Comparison of ENCODE assay signal across 20 cellular contexts in genomic region chr12:121592323-121592722, GRCh38. TPM values are rescaled to one million over a fixed set of nuclear protein-coding genes. Genes with fewer than 3 reads are reported as not detected.
DNase-seq lines count a peak whose midpoint lies in the region; ATAC-seq, FAIRE-seq and TF ChIP-seq lines count a peak whose summit lies in the region.
"Had no signal": no experiment of that assay in that cellular context is flagged by ENCODE, and none has a peak within 500 bp of the region (broad histone marks: within the 10 kb centered on the region; RNA-seq: fewer than 3 reads in every experiment).

No MANE protein-coding gene starts in this region.

- H4K20me1 ChIP-seq in H1 (replicated peaks in 1 of 2; ENCODE audit: control insufficient read depth in 1 of 2, insufficient read depth in 2 of 2, low read length in 2 of 2), result no peaks in the 10 kb centered on the region

- H4K8ac ChIP-seq in H1 (ENCODE audit: extremely low read depth, insufficient read depth, low read length), result no peak overlapping the region

- H3K79me1 ChIP-seq in H1 (ENCODE audit: low read depth, low read length), result no peaks in the 10 kb centered on the region; the same call in 1 of the 2 replicates

- no peak overlapping the region for H4K5ac ChIP-seq in H1 (ENCODE audit: insufficient read length, low read depth, low read length)

- H3K9me3 Mint-ChIP-seq in activated CD4-positive, alpha-beta T cell treated with anti-CD3 and anti-CD28 coated beads for 36 hours (ENCODE audit: low read depth), result no peaks in the 10 kb centered on the region
- H3K9me3 Mint-ChIP-seq in osteocyte (ENCODE audit: unreplicated experiment), result no peaks in the 10 kb centered on the region
- H3K9me3 Mint-ChIP-seq: CD14-positive monocyte; HFFc6; stimulated activated naive CD8-positive, alpha-beta T cell treated with anti-CD3 and anti-CD28 coated beads, Interleukin-15, amount 100 ng/mL, for 72 hours had no signal

- TF ChIP-seq EP300 in H1 (IDR thresholded peaks at IDR 0.05; ENCODE audit: borderline replicate concordance in 1 of 2, low read depth in 2 of 2, low read length in 2 of 2), result no peak

- no peaks in the 10 kb centered on the region for H3K27me3 ChIP-seq in H1 (replicated peaks in 1 of 4; ENCODE audit: control insufficient read depth in 3 of 4, extremely low read depth in 1 of 4, insufficient read depth in 3 of 4, low read length in 3 of 4)
- H3K27me3 ChIP-seq: foreskin keratinocyte, left lung, uterus had no signal

- peaks cover 32% of the 10 kb centered on the region for H3K4me1 Mint-ChIP-seq in activated CD4-positive, alpha-beta T cell treated with anti-CD3 and anti-CD28 coated beads for 36 hours
- H3K4me1 Mint-ChIP-seq in T-helper 17 cell, result peaks cover 23% of the 10 kb centered on the region
- H3K4me1 Mint-ChIP-seq in osteocyte (ENCODE audit: unreplicated experiment), result peaks cover 13% of the 10 kb centered on the region

- H3K27me3 Mint-ChIP-seq in activated CD4-positive, alpha-beta T cell treated with anti-CD3 and anti-CD28 coated beads for 36 hours, result no peaks in the 10 kb centered on the region
- H3K27me3 Mint-ChIP-seq in T-helper 17 cell (no peaks in the 10 kb centered on the region), osteocyte (ENCODE audit: unreplicated experiment) (no peaks in the 10 kb centered on the region)
- H3K27me3 Mint-ChIP-seq: stimulated activated naive CD8-positive, alpha-beta T cell treated with anti-CD3 and anti-CD28 coated beads, Interleukin-15, amount 100 ng/mL, for 72 hours had no signal

- intact Hi-C loops in activated CD4-positive, alpha-beta T cell treated with anti-CD3 and anti-CD28 coated beads for 36 hours (cut with DNase I, micrococcal nuclease), result no loop called here

- no peak overlapping the region for H2BK12ac ChIP-seq in H1 (ENCODE audit: low read depth, low read length)

- no peaks in the 10 kb centered on the region for H3K9me3 ChIP-seq in T-helper 17 cell (ENCODE audit: control insufficient read depth, low read length, poor library complexity, severe bottlenecking)
- H3K9me3 ChIP-seq in H1 (ENCODE audit: insufficient read depth in 2 of 2, low read depth in 1 of 2, low read length in 1 of 2), result no peaks in the 10 kb centered on the region
- H3K9me3 ChIP-seq: left lung, uterus had no signal

- no peak overlapping the region for H2AK5ac ChIP-seq in H1 (ENCODE audit: low read depth, low read length)

- H2BK120ac ChIP-seq in H1 (replicated peaks; ENCODE audit: low read depth, low read length), result no peak overlapping the region

- H3K18ac ChIP-seq in H1 (ENCODE audit: extremely low read depth, low read length), result no peak overlapping the region

- H2AFZ ChIP-seq in H1 (ENCODE audit: low read length), result no peak overlapping the region
- H2AFZ ChIP-seq: PC-9 had no signal

- no peak for ATAC-seq in activated CD4-positive, alpha-beta T cell treated with anti-CD3 and anti-CD28 coated beads for 36 hours
- ATAC-seq in T-helper 17 cell, result no peak
- ATAC-seq: foreskin keratinocyte; left lung; stimulated activated naive CD8-positive, alpha-beta T cell treated with anti-CD3 and anti-CD28 coated beads, Interleukin-15, amount 100 ng/mL, for 72 hours had no signal

- H3K4ac ChIP-seq in H1 (replicated peaks; ENCODE audit: insufficient read length, low read depth, low read length), result no peak overlapping the region

- no peak overlapping the region for H3K4me3 ChIP-seq in H1 (ENCODE audit: extremely low read depth in 1 of 4, insufficient read depth in 2 of 4, low read depth in 3 of 4, low read length in 4 of 4)
- H3K4me3 ChIP-seq: left lung, PC-9, uterus had no signal

- no peak overlapping the region for H3K27ac ChIP-seq in H1 (ENCODE audit: low read depth, low read length)
- H3K27ac ChIP-seq: foreskin keratinocyte, left lung, PC-9, uterus, VCaP had no signal

- POLR2A ChIA-PET in activated CD4-positive, alpha-beta T cell treated with anti-CD3 and anti-CD28 coated beads for 36 hours (lab: Charles Lee), result interaction anchor here (1.0 kb wide), 1 partner anchor 11 kb away, joined by 3 read pairs; no protein-coding TSS in a partner anchor
- POLR2A ChIA-PET in H1 (lab: Charles Lee; ENCODE audit: partially characterized antibody), result interaction anchor here (0.6 to 2.8 kb wide), 7 partner anchors 9 to 25 kb away, joined by 3 to 24 read pairs (median 8); partner anchors contain the start of gene KDM2B

- peak overlapping the region; percentile 61 for H3K27ac Mint-ChIP-seq in activated CD4-positive, alpha-beta T cell treated with anti-CD3 and anti-CD28 coated beads for 36 hours
- peak overlapping the region; percentile 96 for H3K27ac Mint-ChIP-seq in T-helper 17 cell
- H3K27ac Mint-ChIP-seq in osteocyte (ENCODE audit: unreplicated experiment), result peak overlapping the region; percentile 12
- H3K27ac Mint-ChIP-seq: HFFc6 had no signal

- H3K56ac ChIP-seq in H1 (replicated peaks; ENCODE audit: insufficient read length, low read depth, low read length), result no peak overlapping the region

- no peak overlapping the region for H3K23ac ChIP-seq in H1 (ENCODE audit: insufficient read length)

- no peak overlapping the region for H3K9ac ChIP-seq in H1 (replicated peaks in 1 of 4; ENCODE audit: extremely low read depth in 1 of 4, low read depth in 3 of 4, low read length in 3 of 4)

- no peak overlapping the region for H3K14ac ChIP-seq in H1 (ENCODE audit: insufficient read length)

- no peak overlapping the region for H2BK5ac ChIP-seq in H1 (ENCODE audit: low read depth, low read length)

- CTCF ChIA-PET in activated CD4-positive, alpha-beta T cell treated with anti-CD3 and anti-CD28 coated beads for 36 hours (lab: Charles Lee), result interaction anchor here (1.2 to 1.4 kb wide), 2 partner anchors 17 to 77 kb away, joined by 3 read pairs; no protein-coding TSS in a partner anchor
- CTCF ChIA-PET in H1 (lab: Charles Lee; ENCODE audit: partially characterized antibody), result interaction anchor here (0.5 to 1.7 kb wide), 5 partner anchors 10 to 1053 kb away, joined by 3 to 9 read pairs (median 4); no protein-coding TSS in a partner anchor

- peak overlapping the region; percentile 97 for H2BK15ac ChIP-seq in H1 (ENCODE audit: low read length)

- TF ChIP-seq CTCF in H1 (IDR thresholded peaks at IDR 0.05; ENCODE audit: control extremely low read depth in 1 of 3, insufficient read depth in 1 of 3, low read depth in 1 of 3, low read length in 3 of 3), result no peak
- no peak for TF ChIP-seq CTCF in osteocyte (IDR thresholded peaks at IDR 0.05)

- no peak overlapping the region for H3K4me3 Mint-ChIP-seq in activated CD4-positive, alpha-beta T cell treated with anti-CD3 and anti-CD28 coated beads for 36 hours
- H3K4me3 Mint-ChIP-seq in T-helper 17 cell (no peak overlapping the region), osteocyte (ENCODE audit: unreplicated experiment) (no peak overlapping the region)
- H3K4me3 Mint-ChIP-seq: CD14-positive monocyte, HFFc6 had no signal

- H3K36me3 ChIP-seq in H1 (ENCODE audit: control insufficient read depth in 2 of 4, insufficient read depth in 4 of 4, low read length in 3 of 4), result peaks cover 0 to 15% (median 0%) of the 10 kb centered on the region in 4 experiments; a peak in 3 of 8 replicates
- H3K36me3 ChIP-seq: left lung, uterus had no signal

- H4K91ac ChIP-seq in H1 (replicated peaks; ENCODE audit: insufficient read length, low read length), result no peak overlapping the region

- no peak for TF ChIP-seq POLR2A in H1 (IDR thresholded peaks at IDR 0.05; ENCODE audit: control extremely low read depth in 1 of 2, low read depth in 2 of 2, low read length in 2 of 2)

- no peak overlapping the region for H3K4me2 ChIP-seq in H1 (ENCODE audit: insufficient read depth in 1 of 2, low read depth in 2 of 2, low read length in 2 of 2)
- H3K4me2 ChIP-seq: PC-9 had no signal

- TF ChIP-seq RAD21 in H1 (IDR thresholded peaks at IDR 0.05 in 1 of 2, conservative IDR thresholded peaks at IDR 0.05 in 1 of 2; ENCODE audit: low read depth in 2 of 2, low read length in 2 of 2), result no peak

- no peak for FAIRE-seq in H1 (lab: Jason Lieb, UNC)

- no peak for DNase-seq in activated CD4-positive, alpha-beta T cell treated with anti-CD3 and anti-CD28 coated beads for 36 hours
- no peak for DNase-seq in activated CD4-positive, alpha-beta T cell treated with anti-CD3 and anti-CD28 coated beads for 48 hours
- DNase-seq in T-helper 17 cell (no peak), H1 (ENCODE audit: low read depth in 1 of 2, low spot score in 2 of 2) (no peak), osteocyte (ENCODE audit: extremely low spot score, unreplicated experiment) (no peak), NCI-H187 (lab: John Stamatoyannopoulos, UW) (no peak), NOMO-1 treated with DMSO at 0.1 percent for 48 hours (lab: John Stamatoyannopoulos, UW; ENCODE audit: unreplicated experiment) (no peak), kidney tubule cell (ENCODE audit: low spot score) (no peak)
- DNase-seq: activated CD8-positive, alpha-beta memory T cell treated with anti-CD3 and anti-CD28 coated beads, Interleukin-2, amount 50 U/mL, for 48 hours; central memory CD4-positive, alpha-beta T cell; foreskin keratinocyte; HFFc6; left lung; MM.1S; NCI-H2107; PC-9; stimulated activated naive CD8-positive, alpha-beta T cell treated with anti-CD3 and anti-CD28 coated beads, Interleukin-15, amount 100 ng/mL, for 72 hours; uterus had no signal

- peaks cover 0 to 2% of the 10 kb centered on the region in 2 experiments; a peak in 2 of 4 replicates for H3K79me2 ChIP-seq in H1 (ENCODE audit: control insufficient read depth in 1 of 2, insufficient read depth in 2 of 2, low read length in 2 of 2)

- peaks cover 2% of the 10 kb centered on the region for H3K36me3 Mint-ChIP-seq in activated CD4-positive, alpha-beta T cell treated with anti-CD3 and anti-CD28 coated beads for 36 hours (ENCODE audit: low read depth)
- no peaks in the 10 kb centered on the region for H3K36me3 Mint-ChIP-seq in T-helper 17 cell (ENCODE audit: low read depth)
- H3K36me3 Mint-ChIP-seq in osteocyte (ENCODE audit: unreplicated experiment), result peaks cover 2% of the 10 kb centered on the region
- H3K36me3 Mint-ChIP-seq: CD14-positive monocyte had no signal

- no peaks in the 10 kb centered on the region for H3K23me2 ChIP-seq in H1 (ENCODE audit: low read depth, low read length)

- H3K4me1 ChIP-seq in H1 (replicated peaks in 1 of 4; ENCODE audit: control insufficient read depth in 3 of 4, insufficient read depth in 4 of 4, low read length in 3 of 4), result peaks cover 2 to 10% (median 6%) of the 10 kb centered on the region in 4 experiments; a peak in 4 of 7 replicates
- H3K4me1 ChIP-seq: foreskin keratinocyte had no signal

- WGBS in H1 (ENCODE audit: extremely low coverage in 1 of 2, insufficient coverage in 1 of 2, insufficient read length in 1 of 2, insufficient replicate concordance in 2 of 2, low coverage in 1 of 2, low lambda C conversion rate in 2 of 2, missing lambda C conversion rate in 1 of 2), 2 experiments, result 89% methylated on average over 4 of the region's 4 CpGs; no CpG with 5 or more reads in 1 of the 2 experiments

- H2BK20ac ChIP-seq in H1 (ENCODE audit: low read length), result no peak overlapping the region

RNA-seq across cellular contexts. Expression of gene KDM2B, which starts 11.5 kb away (rescaled TPM):
- 10 to 100 TPM; 39.2 to 48.7 TPM for total RNA-seq in activated CD4-positive, alpha-beta T cell treated with anti-CD3 and anti-CD28 coated beads for 36 hours
- total RNA-seq in T-helper 17 cell (10 to 100 TPM; 87.6 to 94.0 TPM), osteocyte (30.8 and 31.9 TPM in 2 replicates)
- total RNA-seq in H1 (2021; fragmentation: NEBNext Ultra II Directional; extraction: Animal tissue kit (Norgen Biotek cat#: 25700)), result 156 and 162 TPM in 2 replicates
- polyA plus RNA-seq in H1 (2011; rRNA removed), result 111 and 167 TPM in 2 replicates
- polyA plus RNA-seq in H1 (2011; cell fraction: cytosol; rRNA removed), result 83.9 TPM
- 273 TPM for polyA plus RNA-seq in H1 (2011; cell fraction: nucleus; rRNA removed)
- polyA plus RNA-seq in H1 (2012, experiment 1 of 2), result 96.2 to 111 TPM (median 103 TPM) in 4 replicates
- 36.6 TPM for polyA plus RNA-seq in H1 (2012, experiment 2 of 2)
- polyA plus RNA-seq in H1 (2013, experiment 1 of 2), result 77.1 TPM
- polyA plus RNA-seq in H1 (2013, experiment 2 of 2), result 72.5 TPM
- 262 and 318 TPM in 2 replicates for polyA minus RNA-seq in H1 (2011; rRNA and poly(A)+ RNA removed)
- 128 TPM for polyA minus RNA-seq in H1 (2011; cell fraction: cytosol; rRNA and poly(A)+ RNA removed)
- polyA minus RNA-seq in H1 (2011; cell fraction: nucleus; rRNA and poly(A)+ RNA removed), result 128 TPM

RNA-seq across cellular contexts. Expression of gene ORAI1, which starts 34.0 kb away (rescaled TPM):
- 10 to 100 TPM; 29.4 to 35.9 TPM for total RNA-seq in activated CD4-positive, alpha-beta T cell treated with anti-CD3 and anti-CD28 coated beads for 36 hours
- total RNA-seq in T-helper 17 cell (10 to 100 TPM; 51.3 to 52.0 TPM), osteocyte (9.1 and 11.1 TPM in 2 replicates)
- total RNA-seq in H1 (2021; fragmentation: NEBNext Ultra II Directional; extraction: Animal tissue kit (Norgen Biotek cat#: 25700)), result 28.4 and 29.9 TPM in 2 replicates
- polyA plus RNA-seq in H1 (2011; rRNA removed), result 71.5 and 101 TPM in 2 replicates
- polyA plus RNA-seq in H1 (2011; cell fraction: cytosol; rRNA removed), result 41.8 TPM
- polyA plus RNA-seq in H1 (2011; cell fraction: nucleus; rRNA removed), result 39.3 TPM
- polyA plus RNA-seq in H1 (2012, experiment 1 of 2), result 16.2 to 31.6 TPM (median 27.3 TPM) in 4 replicates
- polyA plus RNA-seq in H1 (2012, experiment 2 of 2), result 24.8 TPM
- polyA plus RNA-seq in H1 (2013, experiment 1 of 2), result 27.2 TPM
- polyA plus RNA-seq in H1 (2013, experiment 2 of 2), result 31.4 TPM
- polyA minus RNA-seq in H1 (2011; rRNA and poly(A)+ RNA removed), result 21.6 and 29.6 TPM in 2 replicates
- 46.5 TPM for polyA minus RNA-seq in H1 (2011; cell fraction: cytosol; rRNA and poly(A)+ RNA removed)
- 26.7 TPM for polyA minus RNA-seq in H1 (2011; cell fraction: nucleus; rRNA and poly(A)+ RNA removed)

Comparison
In these comparisons a context has a peak if more than half of its experiments do, and no peak if none do; other contexts are left out.
1. H3K27ac Mint-ChIP-seq: peak in every context shown above with its lines; median percentile 96 in T-helper 17 cell; 61 in activated CD4-positive, alpha-beta T cell treated with anti-CD3 and anti-CD28 coated beads for 36 hours; 12 in osteocyte.